ENCODE assay signal across 1 cellular context in genomic region chr19:58474997-58475713, GRCh38.
TF ChIP-seq lines count a peak whose summit lies in the region.

No MANE protein-coding gene starts in this region.

TF ChIP-seq in HEK293, 187 proteins besides CTCF, POLR2A, EP300 and RAD21 (continued from another document):
- TF ChIP-seq PBX3 (CRISPR knock-in tag; IDR thresholded peaks at IDR 0.05) = 0 out of 2 replicates have a peak, but pooled peaks have one; percentile 13
- no peak for TF ChIP-seq ZNF670 (tag by site-specific recombination; IDR thresholded peaks at IDR 0.05; ENCODE audit: low read depth)
